22 cellular contexts compared by ENCODE assay signal in genomic region chr6:100904316-100904715, GRCh38.
"Had no signal": no experiment of that assay in that cellular context is flagged by ENCODE, and none has a peak within 500 bp of the region (broad histone marks: within the 10 kb centered on the region; RNA-seq: fewer than 3 reads in every experiment).

No MANE protein-coding gene starts in this region.

- H3K4me3 ChIP-seq: PC-9, Peyer's patch, SJCRH30, SK-N-MC had no signal

- H3K9me3 ChIP-seq: Peyer's patch, SJCRH30 had no signal

- ATAC-seq: HepG2, Right ventricle myocardium inferior had no signal

- H3K4me1 ChIP-seq: Peyer's patch, SJCRH30 had no signal

- H3K36me3 ChIP-seq: Peyer's patch, SJCRH30 had no signal

- DNase-seq: IMR-90, Kasumi-1, MM.1S, NCI-H1105, NCI-H1417, NCI-H1436 treated with DMSO at 0.1 percent for 48 hours, NCI-H1694, NCI-H187 treated with DMSO at 0.1 percent for 48 hours, NCI-H2029 treated with DMSO at 0.1 percent for 48 hours, NCI-H2171 treated with DMSO at 0.1 percent for 48 hours, NCI-H2227 treated with DMSO at 0.1 percent for 48 hours, NCI-H524, NCI-H69, NCI-H774, PC-9, Peyer's patch, SHP77 treated with DMSO at 0.1 percent for 48 hours had no signal

- H3K27me3 ChIP-seq: Peyer's patch, SJCRH30 had no signal

- H3K27ac ChIP-seq: KMS-11, PC-9, Peyer's patch, SJCRH30, SK-N-MC had no signal
